ENCODE assay signal across 1 cellular context in the genomic region with DNA sequence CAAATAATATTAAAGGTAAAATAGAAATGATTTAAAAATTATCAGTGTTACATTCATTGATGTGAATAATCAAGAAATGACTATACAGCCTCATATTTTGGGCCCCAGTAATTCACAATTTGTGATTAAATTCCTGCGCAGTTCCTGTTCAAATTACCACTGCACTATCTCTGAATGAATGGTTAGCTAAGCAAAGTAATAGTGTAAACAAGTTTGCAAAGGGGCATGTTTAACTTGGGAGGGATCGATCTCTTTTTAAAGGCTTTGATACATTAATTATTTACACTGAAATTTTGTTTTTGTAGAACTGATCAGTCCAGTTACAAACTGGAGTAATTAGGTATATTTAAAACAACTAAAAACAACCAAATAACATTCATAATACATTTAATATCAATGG.
TF ChIP-seq lines count a peak whose summit lies in the region.

No MANE protein-coding gene starts in this region.

TF ChIP-seq in HepG2, 621 proteins besides CTCF, POLR2A, EP300 and RAD21 (continued from another document):
- no peak for TF ChIP-seq REST (IDR thresholded peaks at IDR 0.05; ENCODE audit: borderline replicate concordance in 1 of 2, low read depth in 1 of 2, low read length in 2 of 2)
- TF ChIP-seq CCDC6 (CRISPR knock-in tag; IDR thresholded peaks at IDR 0.05) = no peak
- TF ChIP-seq KDM5A (IDR thresholded peaks at IDR 0.05; ENCODE audit: borderline replicate concordance, low read length) = no peak
- TF ChIP-seq SRSF1 (optimal IDR thresholded peaks at IDR 0.05; ENCODE audit: low read depth, low read length) = no peak
- TF ChIP-seq SP4 (CRISPR knock-in tag; IDR thresholded peaks at IDR 0.05) = no peak
- no peak for TF ChIP-seq PITX1 (CRISPR knock-in tag; IDR thresholded peaks at IDR 0.05)
- TF ChIP-seq FOXK2 (IDR thresholded peaks at IDR 0.05) = no peak
- TF ChIP-seq ZNF563 (CRISPR knock-in tag; IDR thresholded peaks at IDR 0.05) = no peak
- no peak for TF ChIP-seq KLF11 (CRISPR knock-in tag; IDR thresholded peaks at IDR 0.05)
- no peak for TF ChIP-seq E2F2 (CRISPR knock-in tag; IDR thresholded peaks at IDR 0.05; ENCODE audit: borderline replicate concordance)
- no peak for TF ChIP-seq FOXC1 (CRISPR knock-in tag; IDR thresholded peaks at IDR 0.05; ENCODE audit: borderline replicate concordance)
